ENCODE assay signal across 1 cellular context in genomic region chr5:86617756-86618577, GRCh38.
A peak's percentile ranks its signal among the peaks of the same experiment; 100 is the strongest.
TF ChIP-seq lines count a peak whose summit lies in the region.

Gene COX7C (plus strand): TSS chr5:86617941. CDS start chr5:86618056, 115 bp downstream.

TF ChIP-seq in WTC11, 78 proteins besides CTCF, POLR2A, EP300 and RAD21 (continued from another document):
- TF ChIP-seq ATF2 (CRISPR knock-in tag; IDR thresholded peaks at IDR 0.05; ENCODE audit: borderline replicate concordance, low read depth) (no peak), CREM (CRISPR knock-in tag; IDR thresholded peaks at IDR 0.05) (0 out of 2 replicates have a peak, but pooled peaks have one; percentile 20), MAX (CRISPR knock-in tag; IDR thresholded peaks at IDR 0.05) (peak; percentile 55; the same call in 1 of the 2 replicates), SMAD4 (CRISPR knock-in tag; IDR thresholded peaks at IDR 0.05) (no peak), ZNF263 (CRISPR knock-in tag; IDR thresholded peaks at IDR 0.05; ENCODE audit: low read depth) (no peak), FOXK1 (CRISPR knock-in tag; IDR thresholded peaks at IDR 0.05) (no peak)
